Comparison of ENCODE assay signal across 9 cellular contexts in the genomic region with DNA sequence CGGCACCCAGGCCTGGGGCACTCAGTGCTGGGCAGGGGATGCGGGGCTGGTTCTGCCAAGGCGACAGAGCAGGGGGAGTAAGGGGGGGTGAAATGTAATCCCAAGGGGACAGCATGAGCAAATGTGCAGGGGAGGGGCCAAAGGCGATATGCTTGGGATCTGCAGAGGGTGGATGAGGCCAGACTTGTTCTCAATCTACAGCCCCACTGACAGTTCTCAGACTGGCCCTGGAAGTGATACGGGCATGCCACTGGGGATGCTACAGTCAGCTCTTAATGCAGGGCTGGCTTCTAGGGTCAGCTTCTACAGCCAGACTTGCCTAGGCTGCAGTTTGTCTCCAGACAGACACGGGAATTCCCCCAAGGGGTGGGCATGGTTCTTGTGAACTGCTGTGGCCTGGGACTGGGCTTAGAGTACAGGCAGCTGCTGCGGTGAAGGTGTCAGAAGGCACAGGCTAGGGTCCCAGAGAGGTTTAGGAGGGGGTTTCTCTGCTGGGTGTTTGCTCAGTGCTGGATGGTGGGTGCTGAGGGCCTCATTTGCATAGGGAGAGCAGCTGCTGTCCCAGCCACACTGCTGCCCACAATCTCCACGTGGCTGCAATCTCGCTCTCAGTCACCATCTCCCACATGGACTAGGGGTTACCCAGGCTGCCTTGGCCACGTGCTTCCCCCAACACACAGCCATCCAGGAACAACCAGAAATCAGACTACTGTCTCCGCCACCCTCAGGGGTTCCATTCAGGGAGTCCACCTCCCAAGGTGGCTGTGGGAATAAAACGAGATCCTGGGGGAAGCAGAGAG.
DNase-seq lines count a peak whose midpoint lies in the region; ATAC-seq lines count a peak whose summit lies in the region.
"Had no signal": no experiment of that assay in that cellular context is flagged by ENCODE, and none has a peak within 500 bp of the region (broad histone marks: within the 10 kb centered on the region; RNA-seq: fewer than 3 reads in every experiment).

No MANE protein-coding gene starts in this region.

- peak overlapping the region; percentile 73 for H3K27ac Mint-ChIP-seq in activated CD4-positive, alpha-beta T cell treated with anti-CD3 and anti-CD28 coated beads for 36 hours
- H3K27ac Mint-ChIP-seq in activated CD4-positive, alpha-beta T cell treated with anti-CD3 and anti-CD28 coated beads, Interleukin-2, amount 10 ng/mL, durations not matched to agents 7 days and 5 days: no peak overlapping the region

- H3K36me3 Mint-ChIP-seq in activated CD4-positive, alpha-beta T cell treated with anti-CD3 and anti-CD28 coated beads for 36 hours (ENCODE audit: low read depth): no peaks in the 10 kb centered on the region
- no peaks in the 10 kb centered on the region for H3K36me3 Mint-ChIP-seq in activated CD4-positive, alpha-beta T cell treated with anti-CD3 and anti-CD28 coated beads, Interleukin-2, amount 10 ng/mL, durations not matched to agents 7 days and 5 days (ENCODE audit: low read depth)
- H3K36me3 Mint-ChIP-seq: CD4-positive, alpha-beta memory T cell had no signal

- no peaks in the 10 kb centered on the region for H3K9me3 Mint-ChIP-seq in activated CD4-positive, alpha-beta T cell treated with anti-CD3 and anti-CD28 coated beads for 36 hours (ENCODE audit: low read depth)
- peaks cover 4% of the 10 kb centered on the region for H3K9me3 Mint-ChIP-seq in activated CD4-positive, alpha-beta T cell treated with anti-CD3 and anti-CD28 coated beads, Interleukin-2, amount 10 ng/mL, durations not matched to agents 7 days and 5 days
- H3K9me3 Mint-ChIP-seq: CD4-positive, alpha-beta memory T cell had no signal

- intact Hi-C loops in activated CD4-positive, alpha-beta T cell treated with anti-CD3 and anti-CD28 coated beads for 36 hours (cut with DNase I, micrococcal nuclease): no loop called here

- CTCF ChIA-PET in activated CD4-positive, alpha-beta T cell treated with anti-CD3 and anti-CD28 coated beads for 36 hours (lab: Charles Lee): interaction anchor here (1.3 to 1.5 kb wide), 2 partner anchors 10 to 67 kb away, joined by 3 to 4 read pairs; no protein-coding TSS in a partner anchor
- CTCF ChIA-PET in activated CD4-positive, alpha-beta T cell treated with anti-CD3 and anti-CD28 coated beads, Interleukin-2, amount 10 ng/mL, durations not matched to agents 7 days and 5 days (lab: Charles Lee): interaction anchor here (0.6 to 1.4 kb wide), 6 partner anchors 10 to 165 kb away, joined by 3 to 4 read pairs (median 3); no protein-coding TSS in a partner anchor

- no peaks in the 10 kb centered on the region for H3K27me3 Mint-ChIP-seq in activated CD4-positive, alpha-beta T cell treated with anti-CD3 and anti-CD28 coated beads for 36 hours
- H3K27me3 Mint-ChIP-seq in activated CD4-positive, alpha-beta T cell treated with anti-CD3 and anti-CD28 coated beads, Interleukin-2, amount 10 ng/mL, durations not matched to agents 7 days and 5 days: no peaks in the 10 kb centered on the region
- H3K27me3 Mint-ChIP-seq: CD4-positive, alpha-beta memory T cell had no signal

- peak; percentile 83 for DNase-seq in activated CD4-positive, alpha-beta T cell treated with anti-CD3 and anti-CD28 coated beads for 36 hours
- DNase-seq in activated CD4-positive, alpha-beta T cell treated with anti-CD3 and anti-CD28 coated beads, Interleukin-2, amount 10 ng/mL, durations not matched to agents 7 days and 5 days: no peak
- peak; percentile 32 for DNase-seq in RPMI7951 (ENCODE audit: low read depth)
- DNase-seq in stimulated activated CD8-positive, alpha-beta memory T cell treated with anti-CD3 and anti-CD28 coated beads, Interleukin-7, amount 100 ng/mL, for 48 hours (ENCODE audit: extremely low read depth in 1 of 2, low read depth in 1 of 2): peak; percentile 73 to 84
- no peak for DNase-seq in NOMO-1 treated with DMSO at 0.1 percent for 48 hours (lab: John Stamatoyannopoulos, UW; ENCODE audit: unreplicated experiment)
- DNase-seq in amniotic stem cell (lab: John Stamatoyannopoulos, UW): no peak

- peaks cover 39% of the 10 kb centered on the region for H3K4me1 Mint-ChIP-seq in activated CD4-positive, alpha-beta T cell treated with anti-CD3 and anti-CD28 coated beads for 36 hours
- peaks cover 39% of the 10 kb centered on the region for H3K4me1 Mint-ChIP-seq in activated CD4-positive, alpha-beta T cell treated with anti-CD3 and anti-CD28 coated beads, Interleukin-2, amount 10 ng/mL, durations not matched to agents 7 days and 5 days

- no peak overlapping the region for H3K4me3 Mint-ChIP-seq in activated CD4-positive, alpha-beta T cell treated with anti-CD3 and anti-CD28 coated beads for 36 hours
- no peak overlapping the region for H3K4me3 Mint-ChIP-seq in activated CD4-positive, alpha-beta T cell treated with anti-CD3 and anti-CD28 coated beads, Interleukin-2, amount 10 ng/mL, durations not matched to agents 7 days and 5 days

- POLR2A ChIA-PET in activated CD4-positive, alpha-beta T cell treated with anti-CD3 and anti-CD28 coated beads for 36 hours (lab: Charles Lee): no interaction called here
- POLR2A ChIA-PET in activated CD4-positive, alpha-beta T cell treated with anti-CD3 and anti-CD28 coated beads, Interleukin-2, amount 10 ng/mL, durations not matched to agents 7 days and 5 days (lab: Charles Lee): no interaction called here

- ATAC-seq in activated CD4-positive, alpha-beta T cell treated with anti-CD3 and anti-CD28 coated beads for 36 hours: peak; percentile 86
- peak; percentile 77 for ATAC-seq in HG02884 (IDR thresholded peaks at IDR 0.05; ENCODE audit: unreplicated experiment)
- ATAC-seq in esophagus mucosa: peak; percentile 52

Comparison
In these comparisons a context has a peak if more than half of its experiments do, and no peak if none do; other contexts are left out.
1. DNase-seq: peak in activated CD4-positive, alpha-beta T cell treated with anti-CD3 and anti-CD28 coated beads for 36 hours (single experiment), RPMI7951 (single experiment) and stimulated activated CD8-positive, alpha-beta memory T cell treated with anti-CD3 and anti-CD28 coated beads, Interleukin-7, amount 100 ng/mL, for 48 hours (2 of 2); none in activated CD4-positive, alpha-beta T cell treated with anti-CD3 and anti-CD28 coated beads, Interleukin-2, amount 10 ng/mL, durations not matched to agents 7 days and 5 days (single experiment), NOMO-1 treated with DMSO at 0.1 percent for 48 hours (single experiment) and amniotic stem cell (single experiment).
2. Peak in every context shown above with its lines, with median percentiles within 50 percentile points of each other: ATAC-seq.